In genomic region chr22:22942511-22943329, GRCh38 we compare ENCODE assay signal across 8 cellular contexts. TPM values are rescaled to one million over a fixed set of nuclear protein-coding genes. Genes with fewer than 3 reads are reported as not detected.
DNase-seq lines count a peak whose midpoint lies in the region; ATAC-seq, FAIRE-seq and TF ChIP-seq lines count a peak whose summit lies in the region.

No MANE protein-coding gene starts in this region.

- intact Hi-C loops in CD8-positive, alpha-beta T cell (cut with DNase I, micrococcal nuclease): loop anchor here (2.0 to 5.0 kb wide), 3 partner anchors 135 to 154 kb away; no protein-coding TSS in a partner anchor
- intact Hi-C loops in posterior vena cava (cut with DNase I): no loop called here

- ATAC-seq in CD8-positive, alpha-beta T cell: peak; percentile 78
- no peak for ATAC-seq in GM21367 (IDR thresholded peaks at IDR 0.05; ENCODE audit: unreplicated experiment)

- POLR2A ChIA-PET in CD8-positive, alpha-beta T cell (lab: Charles Lee): no interaction called here

- peak; percentile 52 to 83 (median 77) for DNase-seq in CD8-positive, alpha-beta T cell
- DNase-seq in HK-2 (ENCODE audit: unreplicated experiment): peak; percentile 58
- peak; percentile 11 for DNase-seq in RCC 7860 (ENCODE audit: low spot score)
- peak; percentile 58 to 66 for DNase-seq in activated T-helper 1 cell treated with anti-CD3 and anti-CD28 coated beads, Interleukin-2, amount 50 U/mL, for 16 hours (ENCODE audit: low read depth in 1 of 2, low spot score in 1 of 2)
- peak; percentile 20 for DNase-seq in glomerular endothelial cell (ENCODE audit: extremely low read depth, low read depth, low spot score)
- DNase-seq in posterior vena cava (ENCODE audit: low spot score): peak; percentile 84
- DNase-seq in urothelium cell line (ENCODE audit: low spot score): peak; percentile 82

- no peak overlapping the region for H3K4me3 ChIP-seq in CD8-positive, alpha-beta T cell (ENCODE audit: low read depth, low read length)

- peak; percentile 76 for TF ChIP-seq CTCF in CD8-positive, alpha-beta T cell (IDR thresholded peaks at IDR 0.05)

- H3K9me3 ChIP-seq in CD8-positive, alpha-beta T cell (ENCODE audit: low read length): no peaks in the 10 kb centered on the region

- H3K27ac ChIP-seq in CD8-positive, alpha-beta T cell (ENCODE audit: low read depth, low read length): no peak overlapping the region

- CTCF ChIA-PET in CD8-positive, alpha-beta T cell (lab: Charles Lee): interaction anchor here (0.6 to 5.1 kb wide), 26 partner anchors 10 to 1281 kb away, joined by 3 to 69 read pairs (median 4); no protein-coding TSS in a partner anchor

- H3K4me1 ChIP-seq in CD8-positive, alpha-beta T cell (ENCODE audit: insufficient read depth, low read length): no peaks in the 10 kb centered on the region

- no peak for FAIRE-seq in RCC 7860 (lab: Jason Lieb, UNC)
- FAIRE-seq in urothelium cell line (lab: Jason Lieb, UNC): peak; percentile 96

- peaks cover 2% of the 10 kb centered on the region for H3K4me1 Mint-ChIP-seq in CD8-positive, alpha-beta T cell (ENCODE audit: low read depth)

- no peak overlapping the region for H3K4me3 Mint-ChIP-seq in CD8-positive, alpha-beta T cell

- H3K36me3 Mint-ChIP-seq in CD8-positive, alpha-beta T cell: no peaks in the 10 kb centered on the region

- H3K27ac Mint-ChIP-seq in CD8-positive, alpha-beta T cell: peak overlapping the region; percentile 4

- no peaks in the 10 kb centered on the region for H3K27me3 ChIP-seq in CD8-positive, alpha-beta T cell (ENCODE audit: insufficient read depth, low read length)

- no peaks in the 10 kb centered on the region for H3K27me3 Mint-ChIP-seq in CD8-positive, alpha-beta T cell (ENCODE audit: low read depth)

- H3K9me3 Mint-ChIP-seq in CD8-positive, alpha-beta T cell: no peaks in the 10 kb centered on the region

- H3K36me3 ChIP-seq in CD8-positive, alpha-beta T cell (ENCODE audit: insufficient read depth, low read length): no peaks in the 10 kb centered on the region

RNA-seq across cellular contexts. Expression of gene IGLL5, which starts 55.1 kb away (rescaled TPM):
- total RNA-seq in CD8-positive, alpha-beta T cell: 1 to 10 TPM in 1 of 2 experiments, not detected in 1; 1.5 TPM
- total RNA-seq in glomerular endothelial cell (not detected in 2 replicates), posterior vena cava (1 to 10 TPM in 1 of 2 donors, under 1 TPM in 1; 0.52 to 1.1 TPM)

Comparison
In these comparisons a context has a peak if more than half of its experiments do, and no peak if none do; other contexts are left out.
1. DNase-seq: peak in every context shown above with its lines; median percentile 84 in posterior vena cava; 82 in urothelium cell line; 77 in CD8-positive, alpha-beta T cell; 62 in activated T-helper 1 cell treated with anti-CD3 and anti-CD28 coated beads, Interleukin-2, amount 50 U/mL, for 16 hours; 58 in HK-2; 20 in glomerular endothelial cell; 11 in RCC 7860.
2. intact Hi-C loops: an anchor here in CD8-positive, alpha-beta T cell (2.0 to 5.0 kb wide); none called in posterior vena cava.